13 cellular contexts compared by ENCODE assay signal in the genomic region with DNA sequence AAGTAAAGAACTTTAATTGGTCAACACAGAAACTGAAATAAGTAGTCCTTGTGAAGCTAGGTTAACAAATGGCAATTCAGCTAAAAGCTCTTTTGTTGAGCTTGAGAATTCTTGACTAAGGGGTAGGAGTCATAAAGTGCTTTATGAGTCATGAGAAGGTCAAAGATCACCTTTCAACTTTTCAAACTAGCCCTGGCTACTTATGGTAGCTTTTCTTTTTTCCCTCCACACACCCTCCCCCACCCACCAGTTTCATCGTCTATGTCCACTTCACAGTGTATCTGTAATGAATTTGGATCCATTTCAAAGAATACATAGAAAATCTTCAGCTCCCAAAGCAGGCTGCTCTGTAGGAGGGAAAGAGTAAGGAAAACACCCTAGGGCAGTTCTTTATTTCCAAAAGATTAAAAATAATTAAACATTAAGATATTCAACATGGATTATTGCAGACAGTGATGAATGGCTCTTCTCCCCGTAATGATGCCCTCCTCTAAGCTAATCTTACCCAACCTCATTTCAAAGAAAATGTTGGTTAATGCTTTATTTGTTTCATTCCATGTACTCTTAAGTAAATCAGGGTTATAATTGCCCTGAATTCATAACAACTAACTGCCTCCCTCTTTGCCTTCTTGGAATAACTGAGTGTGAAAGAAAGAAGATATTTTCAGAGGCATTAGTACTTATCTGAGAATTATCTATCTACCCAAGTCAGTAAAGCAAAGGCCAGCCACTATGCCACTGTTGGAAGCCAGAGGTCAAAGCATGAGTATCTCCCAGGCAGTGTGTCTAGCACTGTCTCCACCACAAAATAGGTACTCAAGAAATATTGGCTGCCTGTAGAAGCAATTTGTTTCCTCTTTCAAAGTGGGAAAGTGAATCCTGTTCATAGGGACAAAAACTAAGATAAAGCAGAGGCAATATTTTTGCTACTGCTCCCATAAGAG.
DNase-seq lines count a peak whose midpoint lies in the region; ATAC-seq, FAIRE-seq and TF ChIP-seq lines count a peak whose summit lies in the region.
"Had no signal": no experiment of that assay in that cellular context is flagged by ENCODE, and none has a peak within 500 bp of the region (broad histone marks: within the 10 kb centered on the region; RNA-seq: fewer than 3 reads in every experiment).

No MANE protein-coding gene starts in this region.

- POLR2A ChIA-PET in endothelial cell of umbilical vein (lab: Charles Lee), result no interaction called here

- peak; percentile 86 for DNase-seq in Caki2 (ENCODE audit: low read depth)
- peak; percentile 43 for DNase-seq in NCI-H2029 (lab: John Stamatoyannopoulos, UW)
- DNase-seq in endothelial cell of umbilical vein (ENCODE audit: low read depth, low spot score), result no peak
- DNase-seq in myocyte (ENCODE audit: low read depth), result peak; percentile 24
- DNase-seq in epidermal melanocyte (ENCODE audit: insufficient read length, low spot score), result no peak
- no peak for DNase-seq in cerebellar nuclear complex (lab: John Stamatoyannopoulos, UW)
- DNase-seq in natural killer cell treated with Interleukin-12 subunit alpha and Interleukin-12 subunit beta and Interleukin-15 and Interleukin-18, amount 100 ng/mL, for 72 hours (ENCODE audit: low spot score), result no peak
- DNase-seq: activated naive CD4-positive, alpha-beta T cell treated with anti-CD3 and anti-CD28 coated beads, Interleukin-2, amount 50 U/mL, for 16 hours; NCI-H1694; right cardiac atrium had no signal

- H3K36me3 ChIP-seq in endothelial cell of umbilical vein (ENCODE audit: control insufficient read depth in 2 of 2, extremely low read depth in 1 of 2, insufficient read depth in 2 of 2, low read length in 2 of 2), result no peaks in the 10 kb centered on the region
- H3K36me3 ChIP-seq: tibial nerve had no signal

- H3K9me3 ChIP-seq in endothelial cell of umbilical vein (replicated peaks; ENCODE audit: control insufficient read depth, insufficient read depth, low read length), result no peaks in the 10 kb centered on the region
- H3K9me3 ChIP-seq: tibial nerve had no signal

- no peaks in the 10 kb centered on the region for H4K20me1 ChIP-seq in endothelial cell of umbilical vein (replicated peaks; ENCODE audit: control insufficient read depth, extremely low read depth, insufficient read depth, low read length)

- H3K27ac Mint-ChIP-seq in natural killer cell treated with Interleukin-12 subunit alpha and Interleukin-12 subunit beta and Interleukin-15 and Interleukin-18, amount 100 ng/mL, for 72 hours, result no peak overlapping the region

- no peaks in the 10 kb centered on the region for H3K27me3 ChIP-seq in endothelial cell of umbilical vein (ENCODE audit: control insufficient read depth in 2 of 2, insufficient read depth in 2 of 2, low read length in 2 of 2)
- H3K27me3 ChIP-seq: tibial nerve had no signal

- no peaks in the 10 kb centered on the region for H3K79me2 ChIP-seq in endothelial cell of umbilical vein (ENCODE audit: control insufficient read depth, insufficient read depth, low read length)

- no peak overlapping the region for H3K4me3 Mint-ChIP-seq in natural killer cell treated with Interleukin-12 subunit alpha and Interleukin-12 subunit beta and Interleukin-15 and Interleukin-18, amount 100 ng/mL, for 72 hours

- FAIRE-seq in endothelial cell of umbilical vein (lab: Jason Lieb, UNC), result no peak
- FAIRE-seq: G401.6 had no signal

- H3K4me1 Mint-ChIP-seq in natural killer cell treated with Interleukin-12 subunit alpha and Interleukin-12 subunit beta and Interleukin-15 and Interleukin-18, amount 100 ng/mL, for 72 hours (ENCODE audit: low read depth in 2 of 2), result no peaks in the 10 kb centered on the region

- no peak overlapping the region for H3K27ac ChIP-seq in endothelial cell of umbilical vein (ENCODE audit: insufficient read depth, low read depth, low read length)
- H3K27ac ChIP-seq: tibial nerve had no signal

- H3K4me2 ChIP-seq in endothelial cell of umbilical vein (ENCODE audit: insufficient read depth, low read length), result no peak overlapping the region

- H2AFZ ChIP-seq in endothelial cell of umbilical vein (ENCODE audit: low read depth, low read length), result no peak overlapping the region

- H3K4me1 ChIP-seq in endothelial cell of umbilical vein (ENCODE audit: control insufficient read depth, extremely low read depth, insufficient read depth, low read length), result no peaks in the 10 kb centered on the region

- dilution Hi-C loops in endothelial cell of umbilical vein (cut with MboI; ENCODE audit: extremely low pct_ligation_motif_present, low sequenced_read_pairs), result no loop called here

- H3K9me3 Mint-ChIP-seq in natural killer cell treated with Interleukin-12 subunit alpha and Interleukin-12 subunit beta and Interleukin-15 and Interleukin-18, amount 100 ng/mL, for 72 hours, result peaks cover 2% of the 10 kb centered on the region

- H3K4me3 ChIP-seq in endothelial cell of umbilical vein (replicated peaks in 1 of 3; ENCODE audit: insufficient read depth in 1 of 3, low read depth in 1 of 3, low read length in 3 of 3), result no peak overlapping the region
- H3K4me3 ChIP-seq: tibial nerve had no signal

- in situ Hi-C loops in Caki2 (cut with HindIII; ENCODE audit: low pct_unique_long_range_greater_than_20kb, low sequenced_read_pairs), result no loop called here

- peaks cover 8 to 11% of the 10 kb centered on the region in 2 donors for H3K27me3 Mint-ChIP-seq in natural killer cell treated with Interleukin-12 subunit alpha and Interleukin-12 subunit beta and Interleukin-15 and Interleukin-18, amount 100 ng/mL, for 72 hours

- intact Hi-C loops in endothelial cell of umbilical vein (cut with micrococcal nuclease), result no loop called here

- BruUV-seq in endothelial cell of umbilical vein (replicated peaks; lab: Mats Ljungman, UMichigan), result no TSS peak

- no peak for ATAC-seq in GM21825 (IDR thresholded peaks at IDR 0.05; ENCODE audit: unreplicated experiment)
- ATAC-seq in natural killer cell treated with Interleukin-12 subunit alpha and Interleukin-12 subunit beta and Interleukin-15 and Interleukin-18, amount 100 ng/mL, for 72 hours, result no peak
- ATAC-seq: right cardiac atrium had no signal

- no peaks in the 10 kb centered on the region for H3K36me3 Mint-ChIP-seq in natural killer cell treated with Interleukin-12 subunit alpha and Interleukin-12 subunit beta and Interleukin-15 and Interleukin-18, amount 100 ng/mL, for 72 hours

- H3K9ac ChIP-seq in endothelial cell of umbilical vein (replicated peaks; ENCODE audit: extremely low read depth, insufficient read depth, low read length), result no peak overlapping the region

- TF ChIP-seq POLR2A in endothelial cell of umbilical vein (IDR thresholded peaks at IDR 0.05; ENCODE audit: low read depth, low read length), result no peak

- CTCF ChIA-PET in endothelial cell of umbilical vein (lab: Charles Lee), result interaction anchor here (0.6 kb wide), 1 partner anchor 219 kb away, joined by 3 read pairs; no protein-coding TSS in a partner anchor

- no peaks in the 10 kb centered on the region for H3K9me1 ChIP-seq in endothelial cell of umbilical vein (replicated peaks; ENCODE audit: control insufficient read depth, extremely low read depth, insufficient read depth, low read length)

- no peak for TF ChIP-seq CTCF in endothelial cell of umbilical vein (IDR thresholded peaks at IDR 0.05; ENCODE audit: extremely low read depth in 1 of 2, insufficient read depth in 1 of 2, low read depth in 1 of 2, low read length in 2 of 2)

TF ChIP-seq in endothelial cell of umbilical vein, 7 proteins besides CTCF, POLR2A, EP300 and RAD21:
- TF ChIP-seq GATA2 (IDR thresholded peaks at IDR 0.05; ENCODE audit: insufficient read depth, insufficient read length, low read depth, low read length) (no peak), EZH2 (IDR thresholded peaks at IDR 0.05; ENCODE audit: borderline replicate concordance, low read depth, low read length, severe bottlenecking) (no peak), POLR2AphosphoS5 (IDR thresholded peaks at IDR 0.05; ENCODE audit: insufficient read depth, low read depth, low read length) (no peak), JUN (IDR thresholded peaks at IDR 0.05; ENCODE audit: borderline replicate concordance, insufficient read depth, insufficient read length, low read depth) (peak; percentile 18), MAX (IDR thresholded peaks at IDR 0.05; ENCODE audit: insufficient read depth, insufficient read length) (no peak), FOS (IDR thresholded peaks at IDR 0.05; ENCODE audit: borderline replicate concordance, insufficient read depth, low read length) (no peak), MYC (IDR thresholded peaks at IDR 0.05; ENCODE audit: low read depth, low read length) (no peak)

Comparison
In these comparisons a context has a peak if more than half of its experiments do, and no peak if none do; other contexts are left out.
1. DNase-seq: peak in Caki2 (single experiment), NCI-H2029 (single experiment) and myocyte (single experiment); none in endothelial cell of umbilical vein (single experiment), epidermal melanocyte (single experiment), cerebellar nuclear complex (0 of 2) and natural killer cell treated with Interleukin-12 subunit alpha and Interleukin-12 subunit beta and Interleukin-15 and Interleukin-18, amount 100 ng/mL, for 72 hours (single experiment).